Comparison of ENCODE assay signal across 9 cellular contexts in genomic region chr1:180778782-180779398, GRCh38.
DNase-seq lines count a peak whose midpoint lies in the region; ATAC-seq and TF ChIP-seq lines count a peak whose summit lies in the region.
"Had no signal": no experiment of that assay in that cellular context is flagged by ENCODE, and none has a peak within 500 bp of the region (broad histone marks: within the 10 kb centered on the region; RNA-seq: fewer than 3 reads in every experiment).

No MANE protein-coding gene starts in this region.

- H3K27me3 ChIP-seq in right lobe of liver (no peaks in the 10 kb centered on the region), spleen (replicated peaks in 1 of 7) (no peaks in the 10 kb centered on the region)

- H3K27ac ChIP-seq in VCaP (no peak overlapping the region), right lobe of liver (no peak overlapping the region), spleen (no peak overlapping the region)

- H3K36me3 ChIP-seq in right lobe of liver: no peaks in the 10 kb centered on the region
- no peaks in the 10 kb centered on the region for H3K36me3 ChIP-seq in spleen

- H3K9me3 ChIP-seq in right lobe of liver (no peaks in the 10 kb centered on the region), spleen (no peaks in the 10 kb centered on the region)

- peaks cover 0 to 15% (median 2%) of the 10 kb centered on the region in 4 donors for H3K4me1 ChIP-seq in right lobe of liver
- no peaks in the 10 kb centered on the region for H3K4me1 ChIP-seq in spleen

- ATAC-seq in right lobe of liver (peak; percentile 79 to 90 (median 88)), GM21360 (IDR thresholded peaks at IDR 0.05; ENCODE audit: unreplicated experiment) (no peak)

- intact Hi-C loops in right lobe of liver (cut with DNase I): no loop called here
- intact Hi-C loops in spleen (cut with DNase I; ENCODE audit: low total_unique reads): no loop called here

- H3K4me3 ChIP-seq in right lobe of liver: no peak overlapping the region
- H3K4me3 ChIP-seq in spleen: no peak overlapping the region

- DNase-seq in NCI-H1092 treated with DMSO at 0.1 percent for 48 hours (lab: John Stamatoyannopoulos, UW) (peak; percentile 10), NCI-H1092 (lab: John Stamatoyannopoulos, UW) (no peak), HT-29 (ENCODE audit: low spot score) (peak; percentile 39), right lobe of liver (peak in 1 of 3 donors; percentile 50), spleen (no peak), NCI-H345 treated with DMSO at 0.1 percent for 48 hours (lab: John Stamatoyannopoulos, UW; ENCODE audit: unreplicated experiment) (no peak)
- DNase-seq: NCI-H226 had no signal

- no peak for TF ChIP-seq POLR2A in right lobe of liver (IDR thresholded peaks at IDR 0.05)
- TF ChIP-seq POLR2A in spleen (IDR thresholded peaks at IDR 0.05): no peak

- TF ChIP-seq CTCF in VCaP (conservative IDR thresholded peaks at IDR 0.05) (peak; percentile 81), right lobe of liver (IDR thresholded peaks at IDR 0.05) (peak; percentile 52 to 68 (median 61)), spleen (IDR thresholded peaks at IDR 0.05 in 8 of 11, conservative IDR thresholded peaks at IDR 0.05 in 3 of 11) (peak in 1 of 11 experiments; percentile 30)

- 25% methylated on average over 1 of the region's 1 CpG for WGBS in right lobe of liver (ENCODE audit: insufficient coverage, low coverage, low lambda C conversion rate, missing lambda C conversion rate)
- WGBS in spleen, 5 donors: 91 to 100% (median 96%) methylated on average over 1 of the region's 1 CpG

Comparison
In these comparisons a context has a peak if more than half of its experiments do, and no peak if none do; other contexts are left out.
1. DNase-seq: peak in NCI-H1092 treated with DMSO at 0.1 percent for 48 hours (single experiment) and HT-29 (single experiment); none in NCI-H1092 (single experiment), spleen (single experiment) and NCI-H345 treated with DMSO at 0.1 percent for 48 hours (single experiment).